ENCODE assay signal across 11 cellular contexts in genomic region chr6:109478222-109478805, GRCh38. TPM values are rescaled to one million over a fixed set of nuclear protein-coding genes. Genes with fewer than 3 reads are reported as not detected.
DNase-seq lines count a peak whose midpoint lies in the region; ATAC-seq, FAIRE-seq and TF ChIP-seq lines count a peak whose summit lies in the region.
"Had no signal": no experiment of that assay in that cellular context is flagged by ENCODE, and none has a peak within 500 bp of the region (broad histone marks: within the 10 kb centered on the region; RNA-seq: fewer than 3 reads in every experiment).

No MANE protein-coding gene starts in this region.

- peaks cover 15 to 31% of the 10 kb centered on the region in 2 donors for H3K4me1 ChIP-seq in kidney (ENCODE audit: control insufficient read depth in 1 of 2, insufficient read depth in 1 of 2, low read depth in 1 of 2, low read length in 2 of 2)

- H3K9me3 ChIP-seq in kidney (ENCODE audit: control insufficient read depth in 1 of 2, low read length in 2 of 2), result no peaks in the 10 kb centered on the region
- H3K9me3 ChIP-seq: tibial nerve had no signal

- intact Hi-C loops in activated T-helper 2 cell treated with anti-CD3 and anti-CD28 coated beads, Interferon-gamma antibody, Interleukin-2, Interleukin-4, amounts not matched to agents 10 μg/mL and 5 μg/mL and 100 μg/mL, durations not matched to agents 14 hours and 24 hours and 36 hours (cut with micrococcal nuclease), result loop anchor here (2.0 kb wide), 1 partner anchor 96 kb away; the partner anchor contains the start of gene CD164
- intact Hi-C loops in kidney (cut with DNase I), result no loop called here

- no peak for ATAC-seq in GM19351 (IDR thresholded peaks at IDR 0.05; ENCODE audit: unreplicated experiment)

- H3K36me3 Mint-ChIP-seq in activated T-helper 2 cell treated with anti-CD3 and anti-CD28 coated beads, Interferon-gamma antibody, Interleukin-2, Interleukin-4, amounts not matched to agents 10 μg/mL and 5 μg/mL and 100 μg/mL, durations not matched to agents 14 hours and 24 hours and 36 hours (ENCODE audit: low read depth), result peaks cover 82% of the 10 kb centered on the region

- FAIRE-seq in kidney (lab: Jason Lieb, UNC), result no peak

- H3K27ac Mint-ChIP-seq in activated T-helper 2 cell treated with anti-CD3 and anti-CD28 coated beads, Interferon-gamma antibody, Interleukin-2, Interleukin-4, amounts not matched to agents 10 μg/mL and 5 μg/mL and 100 μg/mL, durations not matched to agents 14 hours and 24 hours and 36 hours, result peak overlapping the region; percentile 90

- H3K27me3 Mint-ChIP-seq in activated T-helper 2 cell treated with anti-CD3 and anti-CD28 coated beads, Interferon-gamma antibody, Interleukin-2, Interleukin-4, amounts not matched to agents 10 μg/mL and 5 μg/mL and 100 μg/mL, durations not matched to agents 14 hours and 24 hours and 36 hours (ENCODE audit: low read depth), result no peaks in the 10 kb centered on the region

- peaks cover 62% of the 10 kb centered on the region for H3K4me1 Mint-ChIP-seq in activated T-helper 2 cell treated with anti-CD3 and anti-CD28 coated beads, Interferon-gamma antibody, Interleukin-2, Interleukin-4, amounts not matched to agents 10 μg/mL and 5 μg/mL and 100 μg/mL, durations not matched to agents 14 hours and 24 hours and 36 hours (ENCODE audit: low read depth)

- H3K4me3 ChIP-seq in AG09309 (ENCODE audit: control insufficient read depth, low read depth, low read length), result no peak overlapping the region
- peak overlapping the region; percentile 64 for H3K4me3 ChIP-seq in GM08714 (ENCODE audit: low read length)
- H3K4me3 ChIP-seq in kidney (ENCODE audit: low read length in 2 of 2), result peak overlapping the region in 1 of 2 donors; percentile 21
- H3K4me3 ChIP-seq: tibial nerve had no signal

- H3K9me3 Mint-ChIP-seq in activated T-helper 2 cell treated with anti-CD3 and anti-CD28 coated beads, Interferon-gamma antibody, Interleukin-2, Interleukin-4, amounts not matched to agents 10 μg/mL and 5 μg/mL and 100 μg/mL, durations not matched to agents 14 hours and 24 hours and 36 hours, result no peaks in the 10 kb centered on the region

- H3K36me3 ChIP-seq in kidney (ENCODE audit: control insufficient read depth in 1 of 2, insufficient read depth in 2 of 2, low read length in 2 of 2), result peaks cover 10% of the 10 kb centered on the region in 2 donors

- H3K4me3 Mint-ChIP-seq in activated T-helper 2 cell treated with anti-CD3 and anti-CD28 coated beads, Interferon-gamma antibody, Interleukin-2, Interleukin-4, amounts not matched to agents 10 μg/mL and 5 μg/mL and 100 μg/mL, durations not matched to agents 14 hours and 24 hours and 36 hours (ENCODE audit: low read depth), result peak overlapping the region; percentile 78

- DNase-seq in AG09309 (ENCODE audit: low read depth) (peak; percentile 33), islet precursor cell (peak; percentile 12), kidney (no peak)
- no peak for DNase-seq in activated T-helper 2 cell treated with anti-CD3 and anti-CD28 coated beads, Interferon-gamma antibody, Interleukin-2, Interleukin-4, amounts not matched to agents 10 μg/mL and 5 μg/mL and 100 μg/mL, durations not matched to agents 14 hours and 24 hours and 36 hours (ENCODE audit: low spot score)
- DNase-seq in stimulated activated CD4-positive, alpha-beta T cell treated with anti-CD3 and anti-CD28 coated beads, Interleukin-4, amount 100 ng/mL, for 24 hours, result no peak
- DNase-seq in stimulated activated CD4-positive, alpha-beta T cell treated with anti-CD3 and anti-CD28 coated beads, Interleukin-15, amount 100 ng/mL, for 24 hours, result no peak
- DNase-seq: foreskin melanocyte, NCI-H524 treated with DMSO at 0.1 percent for 48 hours had no signal

- peak overlapping the region in 1 of 2 donors; percentile 29 for H3K9ac ChIP-seq in kidney (ENCODE audit: low read length in 2 of 2)

- TF ChIP-seq CTCF in AG09309 (IDR thresholded peaks at IDR 0.05; ENCODE audit: control insufficient read depth, insufficient read depth, low read depth, low read length, missing control alignments), result no peak
- no peak for TF ChIP-seq CTCF in kidney (IDR thresholded peaks at IDR 0.05; ENCODE audit: borderline replicate concordance, extremely low read depth, insufficient read depth)

- peak overlapping the region in 1 of 2 donors; percentile 25 for H3K27ac ChIP-seq in kidney (ENCODE audit: low read depth in 2 of 2, low read length in 2 of 2)
- H3K27ac ChIP-seq: tibial nerve had no signal

RNA-seq across cellular contexts. Expression of gene ZBTB24, which starts 4.7 kb away (rescaled TPM):
- 17.7 and 18.8 TPM in 2 replicates for total RNA-seq in activated T-helper 2 cell treated with anti-CD3 and anti-CD28 coated beads, Interferon-gamma antibody, Interleukin-2, Interleukin-4, amounts not matched to agents 10 μg/mL and 5 μg/mL and 100 μg/mL, durations not matched to agents 14 hours and 24 hours and 36 hours
- total RNA-seq in kidney, result 12.0 TPM
- 3.1 TPM for polyA plus RNA-seq in kidney (ENCODE audit: insufficient read depth, low read depth, low replicate concordance)

RNA-seq across cellular contexts. Expression of gene MICAL1, which starts 22.7 kb away (rescaled TPM):
- 47.8 and 51.8 TPM in 2 replicates for total RNA-seq in activated T-helper 2 cell treated with anti-CD3 and anti-CD28 coated beads, Interferon-gamma antibody, Interleukin-2, Interleukin-4, amounts not matched to agents 10 μg/mL and 5 μg/mL and 100 μg/mL, durations not matched to agents 14 hours and 24 hours and 36 hours
- 38.7 TPM for total RNA-seq in kidney
- polyA plus RNA-seq in kidney (ENCODE audit: insufficient read depth, low read depth, low replicate concordance), result 13.7 TPM

RNA-seq across cellular contexts. Expression of gene SMPD2, which starts 37.8 kb away (rescaled TPM):
- 14.7 and 17.5 TPM in 2 replicates for total RNA-seq in activated T-helper 2 cell treated with anti-CD3 and anti-CD28 coated beads, Interferon-gamma antibody, Interleukin-2, Interleukin-4, amounts not matched to agents 10 μg/mL and 5 μg/mL and 100 μg/mL, durations not matched to agents 14 hours and 24 hours and 36 hours
- total RNA-seq in kidney, result 17.4 TPM
- 14.7 TPM for polyA plus RNA-seq in kidney (ENCODE audit: insufficient read depth, low read depth, low replicate concordance)

RNA-seq across cellular contexts. Expression of gene PPIL6, which starts 37.9 kb away (rescaled TPM):
- total RNA-seq in activated T-helper 2 cell treated with anti-CD3 and anti-CD28 coated beads, Interferon-gamma antibody, Interleukin-2, Interleukin-4, amounts not matched to agents 10 μg/mL and 5 μg/mL and 100 μg/mL, durations not matched to agents 14 hours and 24 hours and 36 hours, result 0.32 TPM in 1 of 2 replicates, not detected in the other
- total RNA-seq in kidney, result 8.4 TPM
- 6.0 TPM for polyA plus RNA-seq in kidney (ENCODE audit: insufficient read depth, low read depth, low replicate concordance)

Comparison
In these comparisons a context has a peak if more than half of its experiments do, and no peak if none do; other contexts are left out.
1. DNase-seq: peak in AG09309 (single experiment) and islet precursor cell (single experiment); none in activated T-helper 2 cell treated with anti-CD3 and anti-CD28 coated beads, Interferon-gamma antibody, Interleukin-2, Interleukin-4, amounts not matched to agents 10 μg/mL and 5 μg/mL and 100 μg/mL, durations not matched to agents 14 hours and 24 hours and 36 hours (single experiment), stimulated activated CD4-positive, alpha-beta T cell treated with anti-CD3 and anti-CD28 coated beads, Interleukin-4, amount 100 ng/mL, for 24 hours (single experiment), stimulated activated CD4-positive, alpha-beta T cell treated with anti-CD3 and anti-CD28 coated beads, Interleukin-15, amount 100 ng/mL, for 24 hours (single experiment) and kidney (single experiment).